Comparison of ENCODE assay signal across 1 cellular context in genomic region chr19:54448037-54448773, GRCh38.
A peak's percentile ranks its signal among the peaks of the same experiment; 100 is the strongest.
TF ChIP-seq lines count a peak whose summit lies in the region.

No MANE protein-coding gene starts in this region.

TF ChIP-seq in K562, 482 proteins besides CTCF, POLR2A, EP300 and RAD21 (continued from another document and continues in another):
- no peak for TF ChIP-seq CHAMP1 (IDR thresholded peaks at IDR 0.05)
- TF ChIP-seq BHLHE40 (IDR thresholded peaks at IDR 0.05; ENCODE audit: low read length) = no peak
- TF ChIP-seq CBFB (CRISPR knock-in tag; IDR thresholded peaks at IDR 0.05) = no peak
- no peak for TF ChIP-seq ATF2 (CRISPR knock-in tag; IDR thresholded peaks at IDR 0.05)
- TF ChIP-seq TEAD2 (tag; IDR thresholded peaks at IDR 0.05) = no peak
- no peak for TF ChIP-seq ZBTB40 (IDR thresholded peaks at IDR 0.05)
- TF ChIP-seq ZBTB40 (CRISPR knock-in tag; IDR thresholded peaks at IDR 0.05) = no peak
- no peak for TF ChIP-seq CHD4 (IDR thresholded peaks at IDR 0.05; ENCODE audit: insufficient read depth, insufficient replicate concordance, low read depth, low read length, poor library complexity, severe bottlenecking)
- TF ChIP-seq CREB3 (tag; conservative IDR thresholded peaks at IDR 0.05; ENCODE audit: low read depth) = no peak
- TF ChIP-seq NR2C2 (CRISPR knock-in tag; IDR thresholded peaks at IDR 0.05) = no peak
- peak; percentile 64; the same call in 1 of the 2 replicates for TF ChIP-seq NR2C2 (tag; IDR thresholded peaks at IDR 0.05)
- no peak for TF ChIP-seq ZFP36 (IDR thresholded peaks at IDR 0.05; ENCODE audit: low read depth, low read length, partially characterized antibody)
- TF ChIP-seq SIRT6 (IDR thresholded peaks at IDR 0.05; ENCODE audit: low read depth, low read length) = no peak
- TF ChIP-seq E2F1 (CRISPR knock-in tag; IDR thresholded peaks at IDR 0.05) = no peak
- TF ChIP-seq HDAC1 (IDR thresholded peaks at IDR 0.05) = peak in 1 of 2 experiments; percentile 63; a peak in 2 of 4 replicates
- TF ChIP-seq MBD2 (IDR thresholded peaks at IDR 0.05; ENCODE audit: borderline replicate concordance, low read depth) = no peak
- no peak for TF ChIP-seq CREB5 (CRISPR knock-in tag; IDR thresholded peaks at IDR 0.05)
- TF ChIP-seq BCOR (IDR thresholded peaks at IDR 0.05) = no peak
- TF ChIP-seq GMEB1 (CRISPR knock-in tag; IDR thresholded peaks at IDR 0.05) = no peak
- TF ChIP-seq ZNF696 (CRISPR knock-in tag; conservative IDR thresholded peaks at IDR 0.05) = no peak
- no peak for TF ChIP-seq XRCC4 (IDR thresholded peaks at IDR 0.05; ENCODE audit: extremely low read depth, insufficient read depth, insufficient read length)
- no peak for TF ChIP-seq JUN (IDR thresholded peaks at IDR 0.05; ENCODE audit: borderline replicate concordance, low read depth, low read length)
- TF ChIP-seq JUN (CRISPR knock-in tag; IDR thresholded peaks at IDR 0.05; ENCODE audit: borderline replicate concordance) = no peak
- no peak for TF ChIP-seq ZFPM2 (CRISPR knock-in tag; IDR thresholded peaks at IDR 0.05)
- no peak for TF ChIP-seq PCBP1 (IDR thresholded peaks at IDR 0.05; ENCODE audit: low read depth, low read length, poor library complexity, severe bottlenecking)
- TF ChIP-seq OTX1 (CRISPR knock-in tag; IDR thresholded peaks at IDR 0.05) = no peak
- no peak for TF ChIP-seq PPARD (CRISPR knock-in tag; IDR thresholded peaks at IDR 0.05)
- peak; percentile 28; the same call in 1 of the 2 replicates for TF ChIP-seq POLR2AphosphoS5 (IDR thresholded peaks at IDR 0.05; ENCODE audit: control insufficient read depth, insufficient read depth, low read depth, low read length)
- no peak for TF ChIP-seq RCOR1 (IDR thresholded peaks at IDR 0.05; ENCODE audit: borderline replicate concordance in 1 of 2, low read depth in 2 of 2, low read length in 2 of 2)
- TF ChIP-seq RBM22 (IDR thresholded peaks at IDR 0.05; ENCODE audit: low read depth, low read length, poor library complexity, severe bottlenecking) = no peak
- no peak for TF ChIP-seq HNRNPH1 (optimal IDR thresholded peaks at IDR 0.05; ENCODE audit: low read depth, low read length)
- TF ChIP-seq ZC3H4 (CRISPR knock-in tag; IDR thresholded peaks at IDR 0.05; ENCODE audit: borderline replicate concordance) = no peak
- TF ChIP-seq SMC3 (conservative IDR thresholded peaks at IDR 0.05; ENCODE audit: insufficient read depth, low read depth, low read length) = no peak
- no peak for TF ChIP-seq GTF2E2 (tag; IDR thresholded peaks at IDR 0.05)
- TF ChIP-seq NFIC (IDR thresholded peaks at IDR 0.05) = no peak
- TF ChIP-seq EGR1 (conservative IDR thresholded peaks at IDR 0.05) = no peak
- TF ChIP-seq MYBL2 (IDR thresholded peaks at IDR 0.05; ENCODE audit: low read depth) = no peak
- TF ChIP-seq MYBL2 (CRISPR knock-in tag; IDR thresholded peaks at IDR 0.05; ENCODE audit: borderline replicate concordance) = no peak
- no peak for TF ChIP-seq ARID1B (IDR thresholded peaks at IDR 0.05)
- no peak for TF ChIP-seq ZMIZ1 (IDR thresholded peaks at IDR 0.05; ENCODE audit: low read depth in 2 of 2, low read length in 2 of 2)
- no peak for TF ChIP-seq PCBP2 (IDR thresholded peaks at IDR 0.05; ENCODE audit: low read depth, low read length, poor library complexity, severe bottlenecking)
- no peak for TF ChIP-seq HNRNPK (IDR thresholded peaks at IDR 0.05; ENCODE audit: low read depth, low read length, poor library complexity, severe bottlenecking)
- TF ChIP-seq SOX6 (IDR thresholded peaks at IDR 0.05) = no peak
